ENCODE assay signal across 1 cellular context in the genomic region with DNA sequence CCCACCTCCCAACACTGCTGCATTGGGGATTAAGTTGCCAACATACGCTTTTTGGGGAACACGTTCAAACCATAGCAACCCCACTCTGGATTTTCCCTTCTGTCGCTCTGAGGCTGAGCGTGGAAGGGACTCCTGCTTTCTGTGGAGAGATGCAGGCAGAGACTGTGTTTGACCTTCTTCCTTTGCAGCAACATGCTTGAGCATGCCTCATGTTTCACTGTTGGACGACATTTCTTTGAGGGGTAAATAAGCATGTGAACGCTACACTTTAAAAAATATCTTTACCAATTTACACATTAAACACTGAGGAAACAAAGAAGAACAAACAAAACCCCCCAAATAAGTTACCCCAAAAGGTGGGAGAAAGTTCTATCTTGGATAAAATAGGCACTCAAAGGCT.
TF ChIP-seq lines count a peak whose summit lies in the region.

No MANE protein-coding gene starts in this region.

TF ChIP-seq in GM12878, 131 proteins besides CTCF, POLR2A, EP300 and RAD21:
- TF ChIP-seq RELA (IDR thresholded peaks at IDR 0.05; ENCODE audit: borderline replicate concordance, partially characterized antibody) (no peak), EED (IDR thresholded peaks at IDR 0.05; ENCODE audit: low read depth) (no peak), TARDBP (IDR thresholded peaks at IDR 0.05; ENCODE audit: borderline replicate concordance) (no peak), CBFB (IDR thresholded peaks at IDR 0.05; ENCODE audit: low read depth) (no peak), IKZF1 (conservative IDR thresholded peaks at IDR 0.05) (no peak), TCF3 (IDR thresholded peaks at IDR 0.05; ENCODE audit: borderline replicate concordance, insufficient read depth, low read depth, low read length) (no peak), RAD51 (IDR thresholded peaks at IDR 0.05) (no peak), ATF7 (IDR thresholded peaks at IDR 0.05; ENCODE audit: low read depth) (no peak), ZNF274 (IDR thresholded peaks at IDR 0.05; ENCODE audit: insufficient read depth, insufficient read length) (no peak), RBBP5 (conservative IDR thresholded peaks at IDR 0.05) (no peak), ZBED1 (IDR thresholded peaks at IDR 0.05; ENCODE audit: borderline replicate concordance) (no peak), MEF2B (IDR thresholded peaks at IDR 0.05; ENCODE audit: partially characterized antibody, poor library complexity, severe bottlenecking) (no peak), NBN (IDR thresholded peaks at IDR 0.05) (no peak)
- TF ChIP-seq, protein P1, sequence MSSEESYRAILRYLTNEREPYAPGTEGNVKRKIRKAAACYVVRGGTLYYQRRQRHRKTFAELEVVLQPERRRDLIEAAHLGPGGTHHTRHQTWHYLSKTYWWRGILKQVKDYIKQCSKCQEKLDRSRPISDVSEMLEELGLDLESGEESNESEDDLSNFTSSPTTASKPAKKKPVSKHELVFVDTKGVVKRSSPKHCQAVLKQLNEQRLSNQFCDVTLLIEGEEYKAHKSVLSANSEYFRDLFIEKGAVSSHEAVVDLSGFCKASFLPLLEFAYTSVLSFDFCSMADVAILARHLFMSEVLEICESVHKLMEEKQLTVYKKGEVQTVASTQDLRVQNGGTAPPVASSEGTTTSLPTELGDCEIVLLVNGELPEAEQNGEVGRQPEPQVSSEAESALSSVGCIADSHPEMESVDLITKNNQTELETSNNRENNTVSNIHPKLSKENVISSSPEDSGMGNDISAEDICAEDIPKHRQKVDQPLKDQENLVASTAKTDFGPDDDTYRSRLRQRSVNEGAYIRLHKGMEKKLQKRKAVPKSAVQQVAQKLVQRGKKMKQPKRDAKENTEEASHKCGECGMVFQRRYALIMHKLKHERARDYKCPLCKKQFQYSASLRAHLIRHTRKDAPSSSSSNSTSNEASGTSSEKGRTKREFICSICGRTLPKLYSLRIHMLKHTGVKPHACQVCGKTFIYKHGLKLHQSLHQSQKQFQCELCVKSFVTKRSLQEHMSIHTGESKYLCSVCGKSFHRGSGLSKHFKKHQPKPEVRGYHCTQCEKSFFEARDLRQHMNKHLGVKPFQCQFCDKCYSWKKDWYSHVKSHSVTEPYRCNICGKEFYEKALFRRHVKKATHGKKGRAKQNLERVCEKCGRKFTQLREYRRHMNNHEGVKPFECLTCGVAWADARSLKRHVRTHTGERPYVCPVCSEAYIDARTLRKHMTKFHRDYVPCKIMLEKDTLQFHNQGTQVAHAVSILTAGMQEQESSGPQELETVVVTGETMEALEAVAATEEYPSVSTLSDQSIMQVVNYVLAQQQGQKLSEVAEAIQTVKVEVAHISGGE (CRISPR knock-in tag; IDR thresholded peaks at IDR 0.05), result no peak
- TF ChIP-seq, protein P2, sequence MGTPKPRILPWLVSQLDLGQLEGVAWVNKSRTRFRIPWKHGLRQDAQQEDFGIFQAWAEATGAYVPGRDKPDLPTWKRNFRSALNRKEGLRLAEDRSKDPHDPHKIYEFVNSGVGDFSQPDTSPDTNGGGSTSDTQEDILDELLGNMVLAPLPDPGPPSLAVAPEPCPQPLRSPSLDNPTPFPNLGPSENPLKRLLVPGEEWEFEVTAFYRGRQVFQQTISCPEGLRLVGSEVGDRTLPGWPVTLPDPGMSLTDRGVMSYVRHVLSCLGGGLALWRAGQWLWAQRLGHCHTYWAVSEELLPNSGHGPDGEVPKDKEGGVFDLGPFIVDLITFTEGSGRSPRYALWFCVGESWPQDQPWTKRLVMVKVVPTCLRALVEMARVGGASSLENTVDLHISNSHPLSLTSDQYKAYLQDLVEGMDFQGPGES (IDR thresholded peaks at IDR 0.05), result no peak
- TF ChIP-seq, protein P3, sequence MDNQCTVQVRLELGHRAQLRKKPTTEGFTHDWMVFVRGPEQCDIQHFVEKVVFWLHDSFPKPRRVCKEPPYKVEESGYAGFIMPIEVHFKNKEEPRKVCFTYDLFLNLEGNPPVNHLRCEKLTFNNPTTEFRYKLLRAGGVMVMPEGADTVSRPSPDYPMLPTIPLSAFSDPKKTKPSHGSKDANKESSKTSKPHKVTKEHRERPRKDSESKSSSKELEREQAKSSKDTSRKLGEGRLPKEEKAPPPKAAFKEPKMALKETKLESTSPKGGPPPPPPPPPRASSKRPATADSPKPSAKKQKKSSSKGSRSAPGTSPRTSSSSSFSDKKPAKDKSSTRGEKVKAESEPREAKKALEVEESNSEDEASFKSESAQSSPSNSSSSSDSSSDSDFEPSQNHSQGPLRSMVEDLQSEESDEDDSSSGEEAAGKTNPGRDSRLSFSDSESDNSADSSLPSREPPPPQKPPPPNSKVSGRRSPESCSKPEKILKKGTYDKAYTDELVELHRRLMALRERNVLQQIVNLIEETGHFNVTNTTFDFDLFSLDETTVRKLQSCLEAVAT (IDR thresholded peaks at IDR 0.05), result no peak
- TF ChIP-seq, protein P4, sequence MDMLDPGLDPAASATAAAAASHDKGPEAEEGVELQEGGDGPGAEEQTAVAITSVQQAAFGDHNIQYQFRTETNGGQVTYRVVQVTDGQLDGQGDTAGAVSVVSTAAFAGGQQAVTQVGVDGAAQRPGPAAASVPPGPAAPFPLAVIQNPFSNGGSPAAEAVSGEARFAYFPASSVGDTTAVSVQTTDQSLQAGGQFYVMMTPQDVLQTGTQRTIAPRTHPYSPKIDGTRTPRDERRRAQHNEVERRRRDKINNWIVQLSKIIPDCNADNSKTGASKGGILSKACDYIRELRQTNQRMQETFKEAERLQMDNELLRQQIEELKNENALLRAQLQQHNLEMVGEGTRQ (IDR thresholded peaks at IDR 0.05; ENCODE audit: borderline replicate concordance, low read depth, low read length), result no peak
- TF ChIP-seq, protein P5, sequence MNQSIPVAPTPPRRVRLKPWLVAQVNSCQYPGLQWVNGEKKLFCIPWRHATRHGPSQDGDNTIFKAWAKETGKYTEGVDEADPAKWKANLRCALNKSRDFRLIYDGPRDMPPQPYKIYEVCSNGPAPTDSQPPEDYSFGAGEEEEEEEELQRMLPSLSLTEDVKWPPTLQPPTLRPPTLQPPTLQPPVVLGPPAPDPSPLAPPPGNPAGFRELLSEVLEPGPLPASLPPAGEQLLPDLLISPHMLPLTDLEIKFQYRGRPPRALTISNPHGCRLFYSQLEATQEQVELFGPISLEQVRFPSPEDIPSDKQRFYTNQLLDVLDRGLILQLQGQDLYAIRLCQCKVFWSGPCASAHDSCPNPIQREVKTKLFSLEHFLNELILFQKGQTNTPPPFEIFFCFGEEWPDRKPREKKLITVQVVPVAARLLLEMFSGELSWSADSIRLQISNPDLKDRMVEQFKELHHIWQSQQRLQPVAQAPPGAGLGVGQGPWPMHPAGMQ (IDR thresholded peaks at IDR 0.05; ENCODE audit: borderline replicate concordance), result no peak
- TF ChIP-seq, protein P6, sequence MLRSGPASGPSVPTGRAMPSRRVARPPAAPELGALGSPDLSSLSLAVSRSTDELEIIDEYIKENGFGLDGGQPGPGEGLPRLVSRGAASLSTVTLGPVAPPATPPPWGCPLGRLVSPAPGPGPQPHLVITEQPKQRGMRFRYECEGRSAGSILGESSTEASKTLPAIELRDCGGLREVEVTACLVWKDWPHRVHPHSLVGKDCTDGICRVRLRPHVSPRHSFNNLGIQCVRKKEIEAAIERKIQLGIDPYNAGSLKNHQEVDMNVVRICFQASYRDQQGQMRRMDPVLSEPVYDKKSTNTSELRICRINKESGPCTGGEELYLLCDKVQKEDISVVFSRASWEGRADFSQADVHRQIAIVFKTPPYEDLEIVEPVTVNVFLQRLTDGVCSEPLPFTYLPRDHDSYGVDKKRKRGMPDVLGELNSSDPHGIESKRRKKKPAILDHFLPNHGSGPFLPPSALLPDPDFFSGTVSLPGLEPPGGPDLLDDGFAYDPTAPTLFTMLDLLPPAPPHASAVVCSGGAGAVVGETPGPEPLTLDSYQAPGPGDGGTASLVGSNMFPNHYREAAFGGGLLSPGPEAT (IDR thresholded peaks at IDR 0.05; ENCODE audit: low read depth), result no peak
